In the genomic region with DNA sequence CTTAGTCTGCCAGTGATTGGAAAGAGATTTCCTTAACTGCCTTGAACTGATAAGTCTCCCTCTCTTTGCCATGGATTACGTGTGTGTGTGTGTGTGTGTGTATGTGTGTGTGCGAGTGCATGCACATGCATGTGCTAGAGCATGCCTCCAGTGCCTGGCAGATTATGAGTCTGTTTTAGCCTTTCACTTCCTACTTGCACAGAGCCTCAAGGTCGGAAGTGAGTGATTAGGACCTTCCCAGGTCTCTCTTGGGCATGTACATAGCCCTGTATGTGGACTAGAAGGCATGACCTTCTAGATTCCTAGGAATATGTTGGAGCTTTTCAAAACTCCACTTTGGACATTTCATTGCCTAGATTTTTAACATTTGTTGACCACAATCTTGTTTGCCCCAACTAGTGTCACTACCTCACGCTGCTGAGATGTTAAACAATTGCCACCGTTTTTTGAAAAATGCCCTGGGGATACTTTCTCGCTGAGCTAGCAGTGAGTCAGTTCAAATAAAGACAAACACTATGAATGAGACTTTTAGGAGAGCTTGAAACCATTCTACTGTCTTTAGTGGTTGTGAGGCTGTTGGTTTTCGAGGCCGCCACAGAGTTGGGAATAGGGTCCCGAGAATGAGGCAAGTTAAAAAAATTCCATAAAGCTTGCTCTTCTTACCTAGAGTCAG, we compare ENCODE assay signal across 14 cellular contexts. TPM values are rescaled to one million over a fixed set of nuclear protein-coding genes. Genes with fewer than 3 reads are reported as not detected.
DNase-seq lines count a peak whose midpoint lies in the region; ATAC-seq, FAIRE-seq and TF ChIP-seq lines count a peak whose summit lies in the region.
"Had no signal": no experiment of that assay in that cellular context is flagged by ENCODE, and none has a peak within 500 bp of the region (broad histone marks: within the 10 kb centered on the region; RNA-seq: fewer than 3 reads in every experiment).

No MANE protein-coding gene starts in this region.

- WGBS in GM12878 (ENCODE audit: insufficient coverage, insufficient replicate concordance, low lambda C conversion rate, missing lambda C conversion rate), result 81% methylated on average over 9 of the region's 9 CpGs
- 92% methylated on average over 6 of the region's 9 CpGs for WGBS in mesenchymal stem cell

- SMC1A ChIA-PET in GM12878 (lab: Charles Lee; ENCODE audit: uncharacterized antibody, unreplicated experiment), result interaction anchor here (1.0 kb wide), 1 partner anchor 23 kb away, joined by 3 read pairs; no protein-coding TSS in a partner anchor

- H2BK120ac ChIP-seq in mesenchymal stem cell (ENCODE audit: low read depth, low read length), result no peak overlapping the region

- POLR2A ChIA-PET in GM12878 (lab: Charles Lee), result interaction anchor here (0.5 kb wide), 1 partner anchor 195 kb away, joined by 6 read pairs; no protein-coding TSS in a partner anchor

- H3K36me3 ChIP-seq in GM12878 (ENCODE audit: control insufficient read depth in 2 of 2, insufficient read depth in 2 of 2, low read length in 1 of 2) (no peaks in the 10 kb centered on the region; a peak in 2 of 4 replicates), mesenchymal stem cell (ENCODE audit: control insufficient read depth in 1 of 2, insufficient read depth in 2 of 2, low read depth in 1 of 2, low read length in 2 of 2) (peaks cover 0 to 75% of the 10 kb centered on the region in 2 experiments)

- H4K8ac ChIP-seq in mesenchymal stem cell (ENCODE audit: low read length), result no peak overlapping the region

- H3K4me1 ChIP-seq in GM12878 (ENCODE audit: control insufficient read depth, insufficient read depth, low read length) (no peaks in the 10 kb centered on the region), mesenchymal stem cell (ENCODE audit: control insufficient read depth, insufficient read depth, low read depth, low read length) (peaks cover 2% of the 10 kb centered on the region)

- no peak overlapping the region for H4K91ac ChIP-seq in mesenchymal stem cell (ENCODE audit: low read length)

- BruUV-seq in GM12878 (replicated peaks; lab: Mats Ljungman, UMichigan), result no TSS peak

- peak overlapping the region in 1 of 2 experiments; percentile 75 for H3K14ac ChIP-seq in mesenchymal stem cell (ENCODE audit: low read length in 2 of 2)

- ATAC-seq in GM12878, result no peak
- no peak for ATAC-seq in omental fat pad (ENCODE audit: low FRiP score)
- ATAC-seq: activated CD4-positive, alpha-beta T cell treated with anti-CD3 and anti-CD28 coated beads for 36 hours had no signal

- no peak overlapping the region for H2AK5ac ChIP-seq in mesenchymal stem cell (ENCODE audit: low read length, severe bottlenecking)

- TF ChIP-seq RAD21 in GM12878 (IDR thresholded peaks at IDR 0.05; ENCODE audit: insufficient read depth, low read depth, low read length), result no peak

- H3K27ac ChIP-seq in GM12878 (ENCODE audit: control insufficient read depth, insufficient read depth), result no peak overlapping the region
- H3K27ac ChIP-seq in mesenchymal stem cell (ENCODE audit: low read length, poor library complexity, severe bottlenecking), result peak overlapping the region; percentile 18

- no peak overlapping the region for H2BK5ac ChIP-seq in mesenchymal stem cell (ENCODE audit: low read depth, low read length, poor library complexity, severe bottlenecking)

- H2AFZ ChIP-seq in GM12878 (ENCODE audit: control insufficient read depth, low read depth, low read length) (no peak overlapping the region), mesenchymal stem cell (ENCODE audit: low read depth, low read length) (no peak overlapping the region)

- peak; percentile 85 for DNase-seq in EL
- DNase-seq in NCI-H69 (lab: John Stamatoyannopoulos, UW), result peak; percentile 18
- no peak for DNase-seq in GM12878 (ENCODE audit: low read depth, low spot score)
- DNase-seq in mesenchymal stem cell, result peak; percentile 38
- DNase-seq in NCI-H1092 (lab: John Stamatoyannopoulos, UW), result no peak
- DNase-seq in NCI-H226, result no peak
- DNase-seq in GM10266 (ENCODE audit: extremely low spot score), result no peak
- no peak for DNase-seq in omental fat pad (ENCODE audit: low spot score)
- DNase-seq: activated CD4-positive, alpha-beta T cell treated with anti-CD3 and anti-CD28 coated beads for 36 hours; activated T-cell treated with anti-CD3 and anti-CD28 coated beads, Interleukin-2, amount 50 U/mL, for 1 hour; amygdala; DMS153; NCI-H2171 treated with DMSO at 0.1 percent for 48 hours; T-helper 1 cell had no signal

- H3K27me3 ChIP-seq in GM12878 (replicated peaks in 1 of 2; ENCODE audit: control insufficient read depth in 2 of 2, insufficient read depth in 2 of 2, low read length in 1 of 2), result no peaks in the 10 kb centered on the region
- no peaks in the 10 kb centered on the region for H3K27me3 ChIP-seq in mesenchymal stem cell (ENCODE audit: control insufficient read depth in 1 of 2, insufficient read depth in 1 of 2, low read length in 2 of 2)

- peaks cover 2% of the 10 kb centered on the region for H3K79me1 ChIP-seq in mesenchymal stem cell (replicated peaks; ENCODE audit: low read length, poor library complexity, severe bottlenecking)

- TF ChIP-seq CTCF in GM12878 (IDR thresholded peaks at IDR 0.05 in 2 of 3, conservative IDR thresholded peaks at IDR 0.05 in 1 of 3; ENCODE audit: control insufficient read depth in 2 of 3, extremely low read depth in 1 of 3, insufficient read depth in 1 of 3, low read depth in 3 of 3, low read length in 3 of 3), result no peak
- TF ChIP-seq CTCF in GM10266 (IDR thresholded peaks at IDR 0.05; ENCODE audit: control insufficient read depth, insufficient read depth, low read depth, missing control alignments), result no peak
- TF ChIP-seq CTCF in omental fat pad (IDR thresholded peaks at IDR 0.05), result no peak

- H3K79me2 ChIP-seq in GM12878 (ENCODE audit: control insufficient read depth, insufficient read depth, low read length), result no peaks in the 10 kb centered on the region

- H3K9me3 ChIP-seq in GM12878 (replicated peaks; ENCODE audit: control insufficient read depth, insufficient read depth, low read length) (no peaks in the 10 kb centered on the region), mesenchymal stem cell (ENCODE audit: control insufficient read depth, low read length) (no peaks in the 10 kb centered on the region)

- RAD21 ChIA-PET in GM12878 (lab: Charles Lee; ENCODE audit: unreplicated experiment), result no interaction called here

- peak overlapping the region in 1 of 2 experiments; percentile 40 for H3K23ac ChIP-seq in mesenchymal stem cell (ENCODE audit: low read length in 2 of 2)

- FAIRE-seq in GM12878 (lab: Jason Lieb, UNC), result no peak

- no peaks in the 10 kb centered on the region for H4K20me1 ChIP-seq in GM12878 (ENCODE audit: control insufficient read depth, insufficient read depth)

- H2BK15ac ChIP-seq in mesenchymal stem cell (ENCODE audit: low read depth, poor library complexity, severe bottlenecking), result no peak overlapping the region

- in situ Hi-C loops in GM12878 (cut with MboI), result no loop called here

- no peak for TF ChIP-seq POLR2A in GM12878 (IDR thresholded peaks at IDR 0.05; ENCODE audit: low read depth, low read length)

- intact Hi-C loops in GM12878 (cut with micrococcal nuclease; ENCODE audit: unreplicated experiment), result no loop called here

- H3K9ac ChIP-seq in GM12878 (ENCODE audit: control insufficient read depth, insufficient read depth, low read length) (no peak overlapping the region), mesenchymal stem cell (ENCODE audit: low read length) (no peak overlapping the region)

- no peak overlapping the region for H2BK12ac ChIP-seq in mesenchymal stem cell (ENCODE audit: low read length in 2 of 2)

- CTCF ChIA-PET in GM12878 (lab: Yijun Ruan, JAX), result no interaction called here

- H3K4me2 ChIP-seq in GM12878 (ENCODE audit: control insufficient read depth, insufficient read depth) (no peak overlapping the region), mesenchymal stem cell (ENCODE audit: low read length, poor library complexity, severe bottlenecking) (no peak overlapping the region)

- TF ChIP-seq EP300 in GM12878 (IDR thresholded peaks at IDR 0.05; ENCODE audit: borderline replicate concordance in 1 of 2, control insufficient read depth in 1 of 2, low read depth in 2 of 2, low read length in 2 of 2), result no peak

- peak overlapping the region in 1 of 2 experiments; percentile 30 for H3K18ac ChIP-seq in mesenchymal stem cell (ENCODE audit: low read depth in 1 of 2, low read length in 2 of 2)

- no peak overlapping the region for H3K4me3 ChIP-seq in GM12878
- H3K4me3 ChIP-seq in mesenchymal stem cell (ENCODE audit: insufficient read depth in 1 of 2, low read depth in 1 of 2, low read length in 2 of 2), result no peak overlapping the region

- H3K4ac ChIP-seq in mesenchymal stem cell (ENCODE audit: low read depth in 1 of 2, low read length in 2 of 2), result no peak overlapping the region

RNA-seq across cellular contexts. Expression of a gene that starts 28.2 kb away (rescaled TPM):
- total RNA-seq in GM12878 (2013; cell fraction: nucleolus; rRNA removed), result 84.7 and 88.6 TPM in 2 replicates
- total RNA-seq in GM12878 (2014; rRNA removed) (16.3 and 18.1 TPM in 2 replicates), GM12878 (2014; rRNA removed; fragmentation: Illumina TruSeq; extraction: Trizol) (26.9 and 27.2 TPM in 2 replicates), GM12878 (2021) (18.1 and 21.9 TPM in 2 replicates), omental fat pad (10 to 100 TPM; 12.0 to 26.3 (median 12.2) TPM)
- polyA plus RNA-seq in GM12878 (2011; ENCODE audit: low read depth), result 6.8 TPM
- polyA plus RNA-seq in GM12878 (2011; rRNA removed) (21.8 and 33.5 TPM in 2 replicates), GM12878 (2014; fragmentation: Illumina TruSeq; extraction: Trizol) (21.5 and 22.1 TPM in 2 replicates), GM12878 (2014; fragmentation: Nextera tagmentation; extraction: Ambion mirVana) (10 to 100 TPM in 1 of 2 experiments, 1 to 10 TPM in 1; 7.1 to 10.0 TPM), GM12878 (2014; rRNA removed) (8.0 and 12.9 TPM in 2 replicates), GM12878 (2016; fragmentation: Nextera tagmentation; extraction: Ambion mirVana) (10 to 100 TPM; 20.2 to 27.6 TPM)
- polyA plus RNA-seq in GM12878 (2011; cell fraction: cytosol; rRNA removed), result 11.1 and 12.0 TPM in 2 replicates
- 15.9 and 17.6 TPM in 2 replicates for polyA plus RNA-seq in GM12878 (2011; cell fraction: nucleus; rRNA removed)
- 9.8 and 13.2 TPM in 2 replicates for polyA plus RNA-seq in GM12878 (2012)
- polyA minus RNA-seq in GM12878 (2011; rRNA and poly(A)+ RNA removed), result 37.4 and 59.5 TPM in 2 replicates
- polyA minus RNA-seq in GM12878 (2011; cell fraction: cytosol; rRNA and poly(A)+ RNA removed), result 17.5 and 22.1 TPM in 2 replicates
- 26.0 and 29.1 TPM in 2 replicates for polyA minus RNA-seq in GM12878 (2011; cell fraction: nucleus; rRNA and poly(A)+ RNA removed)
- 7.9 TPM for polyA plus RNA-seq in mesenchymal stem cell (2013, experiment 1 of 2)
- 7.7 TPM for polyA plus RNA-seq in mesenchymal stem cell (2013, experiment 2 of 2)

RNA-seq across cellular contexts. Expression of a gene that starts 28.4 kb away (rescaled TPM):
- total RNA-seq in GM12878 (2013; cell fraction: nucleolus; rRNA removed), result 9.2 and 12.9 TPM in 2 replicates
- total RNA-seq in GM12878 (2014; rRNA removed) (33.7 and 36.6 TPM in 2 replicates), GM12878 (2014; rRNA removed; fragmentation: Illumina TruSeq; extraction: Trizol) (50.9 and 56.8 TPM in 2 replicates), GM12878 (2021) (43.0 and 51.6 TPM in 2 replicates), omental fat pad (10 to 100 TPM; 42.6 to 53.2 (median 44.0) TPM)
- 57.8 TPM for polyA plus RNA-seq in GM12878 (2011; ENCODE audit: low read depth)
- polyA plus RNA-seq in GM12878 (2011; rRNA removed) (39.1 and 55.1 TPM in 2 replicates), GM12878 (2014; fragmentation: Illumina TruSeq; extraction: Trizol) (67.4 and 72.6 TPM in 2 replicates), GM12878 (2014; fragmentation: Nextera tagmentation; extraction: Ambion mirVana) (10 to 100 TPM; 81.3 to 88.3 TPM), GM12878 (2014; rRNA removed) (41.7 and 56.7 TPM in 2 replicates), GM12878 (2016; fragmentation: Nextera tagmentation; extraction: Ambion mirVana) (100 to 1,000 TPM; 113 to 116 TPM)
- 25.8 and 43.2 TPM in 2 replicates for polyA plus RNA-seq in GM12878 (2011; cell fraction: cytosol; rRNA removed)
- polyA plus RNA-seq in GM12878 (2011; cell fraction: nucleus; rRNA removed), result 9.6 and 13.1 TPM in 2 replicates
- polyA plus RNA-seq in GM12878 (2012), result 101 and 105 TPM in 2 replicates
- 32.2 and 35.5 TPM in 2 replicates for polyA minus RNA-seq in GM12878 (2011; rRNA and poly(A)+ RNA removed)
- 13.8 and 16.8 TPM in 2 replicates for polyA minus RNA-seq in GM12878 (2011; cell fraction: cytosol; rRNA and poly(A)+ RNA removed)
- 4.8 and 8.2 TPM in 2 replicates for polyA minus RNA-seq in GM12878 (2011; cell fraction: nucleus; rRNA and poly(A)+ RNA removed)
- 53.0 TPM for polyA plus RNA-seq in mesenchymal stem cell (2013, experiment 1 of 2)
- 53.1 TPM for polyA plus RNA-seq in mesenchymal stem cell (2013, experiment 2 of 2)

RNA-seq across cellular contexts. Expression of a gene that starts 60.0 kb away (rescaled TPM):
- not detected in 2 replicates for total RNA-seq in GM12878 (2013; cell fraction: nucleolus; rRNA removed)
- total RNA-seq in GM12878 (2014; rRNA removed) (0.28 TPM in 1 of 2 replicates, not detected in the other), GM12878 (2014; rRNA removed; fragmentation: Illumina TruSeq; extraction: Trizol) (0.41 TPM in 1 of 2 replicates, not detected in the other), GM12878 (2021) (not detected in 2 replicates), omental fat pad (not detected)
- polyA plus RNA-seq in GM12878 (2011; ENCODE audit: low read depth), result not detected
- polyA plus RNA-seq in GM12878 (2011; rRNA removed) (not detected in 2 replicates), GM12878 (2014; fragmentation: Illumina TruSeq; extraction: Trizol) (0.59 TPM in 1 of 2 replicates, not detected in the other), GM12878 (2014; fragmentation: Nextera tagmentation; extraction: Ambion mirVana) (not detected), GM12878 (2014; rRNA removed) (not detected in 2 replicates), GM12878 (2016; fragmentation: Nextera tagmentation; extraction: Ambion mirVana) (not detected)
- polyA plus RNA-seq in GM12878 (2011; cell fraction: cytosol; rRNA removed), result not detected in 2 replicates
- not detected in 2 replicates for polyA plus RNA-seq in GM12878 (2011; cell fraction: nucleus; rRNA removed)
- not detected in 2 replicates for polyA plus RNA-seq in GM12878 (2012)
- polyA minus RNA-seq in GM12878 (2011; rRNA and poly(A)+ RNA removed), result not detected in 2 replicates
- not detected in 2 replicates for polyA minus RNA-seq in GM12878 (2011; cell fraction: cytosol; rRNA and poly(A)+ RNA removed)
- not detected in 2 replicates for polyA minus RNA-seq in GM12878 (2011; cell fraction: nucleus; rRNA and poly(A)+ RNA removed)
- not detected for polyA plus RNA-seq in mesenchymal stem cell (2013, experiment 1 of 2)
- polyA plus RNA-seq in mesenchymal stem cell (2013, experiment 2 of 2), result not detected
- total RNA-seq: activated CD4-positive, alpha-beta T cell treated with anti-CD3 and anti-CD28 coated beads for 36 hours had no signal

Comparison
In these comparisons a context has a peak if more than half of its experiments do, and no peak if none do; other contexts are left out.
1. DNase-seq: peak in EL (single experiment), NCI-H69 (single experiment) and mesenchymal stem cell (single experiment); none in GM12878 (single experiment), NCI-H1092 (single experiment), NCI-H226 (single experiment), GM10266 (single experiment) and omental fat pad (single experiment).